ENCODE assay signal across 8 cellular contexts in genomic region chr19:53196777-53197396, GRCh38. TPM values are rescaled to one million over a fixed set of nuclear protein-coding genes. Genes with fewer than 3 reads are reported as not detected.
A peak's percentile ranks its signal among the peaks of the same experiment; 100 is the strongest.
DNase-seq lines count a peak whose midpoint lies in the region; ATAC-seq, FAIRE-seq and TF ChIP-seq lines count a peak whose summit lies in the region.

No MANE protein-coding gene starts in this region.

- no peak for FAIRE-seq in GM12878 (lab: Jason Lieb, UNC)
- FAIRE-seq in urothelium cell line (lab: Jason Lieb, UNC), result no peak

- WGBS in GM12878 (ENCODE audit: insufficient coverage, insufficient replicate concordance, low lambda C conversion rate, missing lambda C conversion rate), result 7% methylated on average over 15 of the region's 42 CpGs

- H3K4me2 ChIP-seq in Loucy (ENCODE audit: low read depth, low read length, poor library complexity, severe bottlenecking) (peak overlapping the region; percentile 77), GM12878 (ENCODE audit: control insufficient read depth, insufficient read depth) (peak overlapping the region; percentile 12; the same call in 1 of the 2 replicates)

- no peak for TF ChIP-seq RAD21 in GM12878 (IDR thresholded peaks at IDR 0.05; ENCODE audit: insufficient read depth, low read depth, low read length)

- H3K4me1 ChIP-seq in Loucy (ENCODE audit: insufficient read depth, low read length, poor library complexity, severe bottlenecking) (peaks cover 21% of the 10 kb centered on the region), GM12878 (ENCODE audit: control insufficient read depth, insufficient read depth, low read length) (no peaks in the 10 kb centered on the region), rectal smooth muscle tissue (ENCODE audit: control insufficient read depth, insufficient read depth, low read length) (peaks cover 2% of the 10 kb centered on the region)

- DNase-seq in GM06990 (ENCODE audit: extremely low read depth, insufficient read length) (peak; percentile 91), T-helper 22 cell (ENCODE audit: low read depth) (peak; percentile 86), GM12878 (ENCODE audit: low read depth, low spot score) (peak; percentile 26), hypothalamus (lab: John Stamatoyannopoulos, UW) (peak; percentile 39 to 99 (median 93)), urothelium cell line (ENCODE audit: low spot score) (peak; percentile 85)

- peak overlapping the region; percentile 39 for H3K27ac ChIP-seq in GM12878 (ENCODE audit: control insufficient read depth, insufficient read depth)
- H3K27ac ChIP-seq in rectal smooth muscle tissue (ENCODE audit: low read depth, low read length), result peak overlapping the region; percentile 85

- TF ChIP-seq POLR2A in GM12878 (IDR thresholded peaks at IDR 0.05; ENCODE audit: low read depth, low read length), result peak; percentile 82

- no peaks in the 10 kb centered on the region for H3F3A ChIP-seq in Loucy (ENCODE audit: low read depth)

- no peaks in the 10 kb centered on the region for H3K9me3 ChIP-seq in Loucy (ENCODE audit: insufficient read depth, low read depth, low read length)
- peaks cover 7% of the 10 kb centered on the region; the same call in 2 of the 3 replicates for H3K9me3 ChIP-seq in GM12878 (replicated peaks; ENCODE audit: control insufficient read depth, insufficient read depth, low read length)

- CTCF ChIA-PET in GM12878 (lab: Yijun Ruan, JAX), result no interaction called here

- ATAC-seq in GM12878 (peak; percentile 73), HG03565 (IDR thresholded peaks at IDR 0.05; ENCODE audit: unreplicated experiment) (no peak)

- H3K9me2 ChIP-seq in Loucy (replicated peaks; ENCODE audit: low read depth, low read length), result no peaks in the 10 kb centered on the region

- intact Hi-C loops in GM12878 (cut with micrococcal nuclease; ENCODE audit: unreplicated experiment), result no loop called here

- H3K79me2 ChIP-seq in Loucy (ENCODE audit: insufficient read depth, low read length) (peaks cover 14% of the 10 kb centered on the region), GM12878 (ENCODE audit: control insufficient read depth, insufficient read depth, low read length) (no peaks in the 10 kb centered on the region)

- H3K9ac ChIP-seq in Loucy (ENCODE audit: low read depth, low read length, poor library complexity, severe bottlenecking) (peak overlapping the region; percentile 69), GM12878 (ENCODE audit: control insufficient read depth, insufficient read depth, low read length) (peak overlapping the region; percentile 60), rectal smooth muscle tissue (ENCODE audit: low read length) (peak overlapping the region; percentile 94)

- H3K27me3 ChIP-seq in GM06990 (replicated peaks; ENCODE audit: control insufficient read depth, insufficient read depth, low read length), result no peaks in the 10 kb centered on the region
- H3K27me3 ChIP-seq in Loucy (ENCODE audit: insufficient read depth, low read length, poor library complexity, severe bottlenecking), result no peaks in the 10 kb centered on the region
- H3K27me3 ChIP-seq in GM12878 (replicated peaks in 1 of 2; ENCODE audit: control insufficient read depth in 2 of 2, insufficient read depth in 2 of 2, low read length in 1 of 2), result no peaks in the 10 kb centered on the region
- no peaks in the 10 kb centered on the region for H3K27me3 ChIP-seq in rectal smooth muscle tissue (ENCODE audit: control insufficient read depth, insufficient read depth, low read length)

- TF ChIP-seq EP300 in GM12878 (IDR thresholded peaks at IDR 0.05; ENCODE audit: borderline replicate concordance in 1 of 2, control insufficient read depth in 1 of 2, low read depth in 2 of 2, low read length in 2 of 2), result no peak

- H2AFZ ChIP-seq in Loucy (ENCODE audit: low read length) (peak overlapping the region; percentile 86), GM12878 (ENCODE audit: control insufficient read depth, low read depth, low read length) (peak overlapping the region; percentile 54)

- BruUV-seq in GM12878 (replicated peaks; lab: Mats Ljungman, UMichigan), result no TSS peak

- RAD21 ChIA-PET in GM12878 (lab: Charles Lee; ENCODE audit: unreplicated experiment), result no interaction called here

- POLR2A ChIA-PET in GM12878 (lab: Charles Lee), result no interaction called here

- in situ Hi-C loops in GM12878 (cut with MboI), result loop anchor here (10.0 kb wide), 2 partner anchors 828 to 1038 kb away; no protein-coding TSS in a partner anchor

- SMC1A ChIA-PET in GM12878 (lab: Charles Lee; ENCODE audit: uncharacterized antibody, unreplicated experiment), result no interaction called here

- TF ChIP-seq CTCF in GM06990 (IDR thresholded peaks at IDR 0.05; ENCODE audit: insufficient read depth, low read length, poor library complexity, severe bottlenecking) (no peak), Loucy (conservative IDR thresholded peaks at IDR 0.05; ENCODE audit: low read length) (no peak), GM12878 (IDR thresholded peaks at IDR 0.05 in 2 of 3, conservative IDR thresholded peaks at IDR 0.05 in 1 of 3; ENCODE audit: control insufficient read depth in 2 of 3, extremely low read depth in 1 of 3, insufficient read depth in 1 of 3, low read depth in 3 of 3, low read length in 3 of 3) (no peak)

- H3K36me3 ChIP-seq in GM06990 (ENCODE audit: control insufficient read depth, insufficient read depth, low read length) (no peaks in the 10 kb centered on the region; the same call in 1 of the 2 replicates), Loucy (ENCODE audit: insufficient read depth, low read length) (no peaks in the 10 kb centered on the region), GM12878 (ENCODE audit: control insufficient read depth in 2 of 2, insufficient read depth in 2 of 2, low read length in 1 of 2) (no peaks in the 10 kb centered on the region), rectal smooth muscle tissue (ENCODE audit: control insufficient read depth, insufficient read depth, low read length) (peaks cover 5% of the 10 kb centered on the region)

- peak overlapping the region; percentile 63 for H3K4me3 ChIP-seq in GM06990 (replicated peaks; ENCODE audit: low read depth, low read length)
- H3K4me3 ChIP-seq in Loucy (ENCODE audit: low read length, poor library complexity, severe bottlenecking), result peak overlapping the region; percentile 79
- H3K4me3 ChIP-seq in GM12878, result peak overlapping the region; percentile 71
- peak overlapping the region; percentile 99 for H3K4me3 ChIP-seq in rectal smooth muscle tissue (ENCODE audit: low read length)

- H4K20me1 ChIP-seq in Loucy (ENCODE audit: insufficient read depth, low read length, poor library complexity, severe bottlenecking) (no peaks in the 10 kb centered on the region), GM12878 (ENCODE audit: control insufficient read depth, insufficient read depth) (no peaks in the 10 kb centered on the region)

RNA-seq across cellular contexts. Expression of gene ZNF665, which starts 3.7 kb away (rescaled TPM):
- total RNA-seq in GM12878 (2013; cell fraction: nucleolus; rRNA removed), result 0.15 and 0.31 TPM in 2 replicates
- total RNA-seq in GM12878 (2014; rRNA removed), result 0.65 and 0.96 TPM in 2 replicates
- total RNA-seq in GM12878 (2014; rRNA removed; fragmentation: Illumina TruSeq; extraction: Trizol), result 2.5 and 3.0 TPM in 2 replicates
- 1.3 and 1.4 TPM in 2 replicates for total RNA-seq in GM12878 (2021)
- 6.7 TPM for polyA plus RNA-seq in GM12878 (2011; ENCODE audit: low read depth)
- polyA plus RNA-seq in GM12878 (2011; rRNA removed), result 0.06 and 0.20 TPM in 2 replicates
- polyA plus RNA-seq in GM12878 (2011; cell fraction: cytosol; rRNA removed), result 0.03 and 0.07 TPM in 2 replicates
- 0.16 TPM in 1 of 2 replicates, not detected in the other for polyA plus RNA-seq in GM12878 (2011; cell fraction: nucleus; rRNA removed)
- polyA plus RNA-seq in GM12878 (2012), result 2.1 and 2.5 TPM in 2 replicates
- polyA plus RNA-seq in GM12878 (2014; fragmentation: Illumina TruSeq; extraction: Trizol), result 2.6 and 3.0 TPM in 2 replicates
- 1 to 10 TPM; 1.5 to 2.0 TPM for polyA plus RNA-seq in GM12878 (2014; fragmentation: Nextera tagmentation; extraction: Ambion mirVana)
- 0.88 and 0.98 TPM in 2 replicates for polyA plus RNA-seq in GM12878 (2014; rRNA removed)
- polyA plus RNA-seq in GM12878 (2016; fragmentation: Nextera tagmentation; extraction: Ambion mirVana), result 1 to 10 TPM; 1.3 to 1.5 TPM
- not detected in 2 replicates for polyA minus RNA-seq in GM12878 (2011; rRNA and poly(A)+ RNA removed)
- not detected in 2 replicates for polyA minus RNA-seq in GM12878 (2011; cell fraction: cytosol; rRNA and poly(A)+ RNA removed)
- not detected in 2 replicates for polyA minus RNA-seq in GM12878 (2011; cell fraction: nucleus; rRNA and poly(A)+ RNA removed)

RNA-seq across cellular contexts. Expression of gene ZNF347, which starts 38.0 kb away (rescaled TPM):
- total RNA-seq in GM12878 (2013; cell fraction: nucleolus; rRNA removed), result 8.9 and 10.7 TPM in 2 replicates
- total RNA-seq in GM12878 (2014; rRNA removed) (1.8 and 2.5 TPM in 2 replicates), GM12878 (2014; rRNA removed; fragmentation: Illumina TruSeq; extraction: Trizol) (3.3 and 3.5 TPM in 2 replicates), GM12878 (2021) (2.7 and 3.4 TPM in 2 replicates)
- 3.0 TPM for polyA plus RNA-seq in GM12878 (2011; ENCODE audit: low read depth)
- polyA plus RNA-seq in GM12878 (2011; rRNA removed) (0.75 and 0.84 TPM in 2 replicates), GM12878 (2014; fragmentation: Illumina TruSeq; extraction: Trizol) (1.6 and 1.9 TPM in 2 replicates), GM12878 (2014; fragmentation: Nextera tagmentation; extraction: Ambion mirVana) (1 to 10 TPM in 1 of 2 experiments, under 1 TPM in 1; 0.61 to 2.0 TPM), GM12878 (2014; rRNA removed) (1.0 and 2.9 TPM in 2 replicates), GM12878 (2016; fragmentation: Nextera tagmentation; extraction: Ambion mirVana) (1 to 10 TPM; 1.1 to 1.6 TPM)
- polyA plus RNA-seq in GM12878 (2011; cell fraction: cytosol; rRNA removed), result 0.22 and 0.32 TPM in 2 replicates
- 0.54 and 1.0 TPM in 2 replicates for polyA plus RNA-seq in GM12878 (2011; cell fraction: nucleus; rRNA removed)
- 2.3 and 2.8 TPM in 2 replicates for polyA plus RNA-seq in GM12878 (2012)
- polyA minus RNA-seq in GM12878 (2011; rRNA and poly(A)+ RNA removed), result 1.0 and 1.5 TPM in 2 replicates
- 0.21 and 0.27 TPM in 2 replicates for polyA minus RNA-seq in GM12878 (2011; cell fraction: cytosol; rRNA and poly(A)+ RNA removed)
- 0.24 and 1.1 TPM in 2 replicates for polyA minus RNA-seq in GM12878 (2011; cell fraction: nucleus; rRNA and poly(A)+ RNA removed)

RNA-seq across cellular contexts. Expression of gene ZNF677, which starts 57.8 kb away (rescaled TPM):
- not detected in 2 replicates for total RNA-seq in GM12878 (2013; cell fraction: nucleolus; rRNA removed)
- total RNA-seq in GM12878 (2014; rRNA removed) (0.22 TPM in 1 of 2 replicates, not detected in the other), GM12878 (2014; rRNA removed; fragmentation: Illumina TruSeq; extraction: Trizol) (not detected in 2 replicates), GM12878 (2021) (not detected in 2 replicates)
- 1.2 TPM for polyA plus RNA-seq in GM12878 (2011; ENCODE audit: low read depth)
- polyA plus RNA-seq in GM12878 (2011; rRNA removed) (not detected in 2 replicates), GM12878 (2014; fragmentation: Illumina TruSeq; extraction: Trizol) (0.24 and 0.93 TPM in 2 replicates), GM12878 (2014; fragmentation: Nextera tagmentation; extraction: Ambion mirVana) (under 1 TPM in 1 of 2 experiments, not detected in 1; 0.07 TPM), GM12878 (2014; rRNA removed) (not detected in 2 replicates), GM12878 (2016; fragmentation: Nextera tagmentation; extraction: Ambion mirVana) (under 1 TPM; 0.09 to 0.68 TPM)
- not detected in 2 replicates for polyA plus RNA-seq in GM12878 (2011; cell fraction: cytosol; rRNA removed)
- not detected in 2 replicates for polyA plus RNA-seq in GM12878 (2011; cell fraction: nucleus; rRNA removed)
- 0.53 and 0.88 TPM in 2 replicates for polyA plus RNA-seq in GM12878 (2012)
- polyA minus RNA-seq in GM12878 (2011; rRNA and poly(A)+ RNA removed), result not detected in 2 replicates
- not detected in 2 replicates for polyA minus RNA-seq in GM12878 (2011; cell fraction: cytosol; rRNA and poly(A)+ RNA removed)
- not detected in 2 replicates for polyA minus RNA-seq in GM12878 (2011; cell fraction: nucleus; rRNA and poly(A)+ RNA removed)

Comparison
In these comparisons a context has a peak if more than half of its experiments do, and no peak if none do; other contexts are left out.
1. DNase-seq: peak in every context shown above with its lines; median percentile 93 in hypothalamus; 91 in GM06990; 86 in T-helper 22 cell; 85 in urothelium cell line; 26 in GM12878.